Comparison of ENCODE assay signal across 14 cellular contexts in genomic region chr21:36255650-36256047, GRCh38.
DNase-seq lines count a peak whose midpoint lies in the region; ATAC-seq lines count a peak whose summit lies in the region.
"Had no signal": no experiment of that assay in that cellular context is flagged by ENCODE, and none has a peak within 500 bp of the region (broad histone marks: within the 10 kb centered on the region; RNA-seq: fewer than 3 reads in every experiment).

No MANE protein-coding gene starts in this region.

- H3K27ac Mint-ChIP-seq in stimulated activated naive CD8-positive, alpha-beta T cell treated with anti-CD3 and anti-CD28 coated beads, Interleukin-15, Interleukin-2, amounts not matched to agents 100 ng/mL and 50 ng/mL, for 24 hours = no peak overlapping the region

- peak overlapping the region; percentile 67 for H3K27ac ChIP-seq in KOPT-K1 (ENCODE audit: low read depth, low read length, poor library complexity, severe bottlenecking)
- H3K27ac ChIP-seq: brain microvascular endothelial cell, neutrophil, thyroid gland had no signal

- H3K9me3 ChIP-seq in KOPT-K1 (ENCODE audit: insufficient read depth, low read length, poor library complexity, severe bottlenecking) = no peaks in the 10 kb centered on the region
- H3K9me3 ChIP-seq: neutrophil, thyroid gland had no signal

- H3K36me3 ChIP-seq in KOPT-K1 (ENCODE audit: insufficient read depth, low read length) = peaks cover 14% of the 10 kb centered on the region
- H3K36me3 ChIP-seq: brain microvascular endothelial cell had no signal

- H3K27me3 Mint-ChIP-seq in stimulated activated naive CD8-positive, alpha-beta T cell treated with anti-CD3 and anti-CD28 coated beads, Interleukin-15, Interleukin-2, amounts not matched to agents 100 ng/mL and 50 ng/mL, for 24 hours = no peaks in the 10 kb centered on the region

- H3K4me1 Mint-ChIP-seq in stimulated activated naive CD8-positive, alpha-beta T cell treated with anti-CD3 and anti-CD28 coated beads, Interleukin-15, Interleukin-2, amounts not matched to agents 100 ng/mL and 50 ng/mL, for 24 hours (ENCODE audit: low read depth) = peaks cover 33% of the 10 kb centered on the region

- peaks cover 34% of the 10 kb centered on the region for H3K36me3 Mint-ChIP-seq in stimulated activated naive CD8-positive, alpha-beta T cell treated with anti-CD3 and anti-CD28 coated beads, Interleukin-15, Interleukin-2, amounts not matched to agents 100 ng/mL and 50 ng/mL, for 24 hours (ENCODE audit: low read depth)

- no peak for ATAC-seq in stimulated activated naive CD8-positive, alpha-beta T cell treated with anti-CD3 and anti-CD28 coated beads, Interleukin-15, Interleukin-2, amounts not matched to agents 100 U/mL and 50 U/mL, for 24 hours
- peak; percentile 55 for ATAC-seq in HG02759 (IDR thresholded peaks at IDR 0.05; ENCODE audit: unreplicated experiment)

- no peaks in the 10 kb centered on the region for H3K9me3 Mint-ChIP-seq in stimulated activated naive CD8-positive, alpha-beta T cell treated with anti-CD3 and anti-CD28 coated beads, Interleukin-15, Interleukin-2, amounts not matched to agents 100 ng/mL and 50 ng/mL, for 24 hours

- no peak for DNase-seq in stimulated activated naive CD8-positive, alpha-beta T cell treated with anti-CD3 and anti-CD28 coated beads, Interleukin-15, Interleukin-2, amounts not matched to agents 100 U/mL and 50 U/mL, for 24 hours
- DNase-seq in dermis blood vessel endothelial cell (no peak), AG08396 (ENCODE audit: low spot score) (no peak), NCI-H146 (lab: John Stamatoyannopoulos, UW) (no peak)
- DNase-seq in activated CD4-positive, alpha-beta T cell treated with anti-CD3 and anti-CD28 coated beads for 4 hours = no peak
- DNase-seq: ACHN; brain microvascular endothelial cell; EL; stimulated activated CD4-positive, alpha-beta T cell treated with anti-CD3 and anti-CD28 coated beads, Interleukin-4, amount 100 ng/mL, for 4 hours; thyroid gland had no signal

- H3K4me3 Mint-ChIP-seq in stimulated activated naive CD8-positive, alpha-beta T cell treated with anti-CD3 and anti-CD28 coated beads, Interleukin-15, Interleukin-2, amounts not matched to agents 100 ng/mL and 50 ng/mL, for 24 hours = peak overlapping the region; percentile 42
